ENCODE assay signal across 26 cellular contexts in the genomic region with DNA sequence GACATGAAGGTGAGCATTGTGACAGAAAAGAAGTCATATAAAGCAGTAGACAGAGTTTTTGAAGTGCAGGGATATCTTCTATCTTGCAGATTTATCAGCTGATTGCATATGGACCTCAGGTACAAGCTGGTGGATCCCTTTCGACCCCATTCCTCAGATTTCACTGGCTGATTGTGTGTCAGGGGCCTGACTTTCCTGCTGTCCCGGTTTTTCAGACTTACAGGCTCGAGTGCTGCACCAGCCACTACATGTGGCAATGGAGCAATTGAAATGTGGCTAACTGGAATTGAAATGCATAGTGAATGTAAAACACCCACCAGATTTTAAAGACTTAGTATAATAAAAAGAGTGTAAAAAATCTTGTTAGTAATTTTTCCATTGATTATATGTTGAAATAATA. TPM values are rescaled to one million over a fixed set of nuclear protein-coding genes. Genes with fewer than 3 reads are reported as not detected.
A peak's percentile ranks its signal among the peaks of the same experiment; 100 is the strongest.
DNase-seq lines count a peak whose midpoint lies in the region; TF ChIP-seq lines count a peak whose summit lies in the region.
"Had no signal": no experiment of that assay in that cellular context is flagged by ENCODE, and none has a peak within 500 bp of the region (broad histone marks: within the 10 kb centered on the region; RNA-seq: fewer than 3 reads in every experiment).

No MANE protein-coding gene starts in this region.

- H3K4me2 ChIP-seq in mammary epithelial cell (ENCODE audit: insufficient read depth, low read depth, low read length) = no peak overlapping the region
- H3K4me2 ChIP-seq in osteoblast (ENCODE audit: insufficient read depth, low read length) = no peak overlapping the region
- H3K4me2 ChIP-seq: BLaER1 treated with 17β-estradiol and CSF1 and Interleukin-3, amounts not matched to agents 10 nM and 100 nM; KMS-11; neural progenitor cell had no signal

- H3K27me3 ChIP-seq in Caco-2 (replicated peaks; ENCODE audit: control insufficient read depth, insufficient read depth, low read length) = no peaks in the 10 kb centered on the region
- no peaks in the 10 kb centered on the region for H3K27me3 ChIP-seq in mammary epithelial cell (ENCODE audit: insufficient read depth, low read length)
- no peaks in the 10 kb centered on the region for H3K27me3 ChIP-seq in osteoblast (ENCODE audit: insufficient read depth, low read length)
- H3K27me3 ChIP-seq: BLaER1 treated with 17β-estradiol and CSF1 and Interleukin-3, amounts not matched to agents 10 nM and 100 nM; gastroesophageal sphincter; neural progenitor cell; right atrium auricular region; spleen had no signal

- H3K4me3 ChIP-seq in Caco-2 (ENCODE audit: low read depth, low read length) = no peak overlapping the region
- no peak overlapping the region for H3K4me3 ChIP-seq in mammary epithelial cell (replicated peaks in 1 of 3; ENCODE audit: insufficient read depth in 1 of 3, low read depth in 2 of 3, low read length in 3 of 3)
- H3K4me3 ChIP-seq in osteoblast (ENCODE audit: insufficient read depth, low read length) = no peak overlapping the region
- H3K4me3 ChIP-seq: BLaER1 treated with 17β-estradiol and CSF1 and Interleukin-3, amounts not matched to agents 10 nM and 100 nM; gastroesophageal sphincter; neural progenitor cell; right atrium auricular region; spleen had no signal

- POLR2A ChIA-PET in Caco-2 (lab: Charles Lee) = no interaction called here

- peak overlapping the region; percentile 70 for H3K27ac ChIP-seq in mammary epithelial cell (ENCODE audit: insufficient read depth, low read depth, low read length)
- peak overlapping the region; percentile 84 for H3K27ac ChIP-seq in osteoblast (ENCODE audit: low read depth, low read length)
- H3K27ac ChIP-seq: BLaER1 treated with 17β-estradiol and CSF1 and Interleukin-3, amounts not matched to agents 10 nM and 100 nM; KMS-11; neural progenitor cell; right atrium auricular region had no signal

- H3K27me3 Mint-ChIP-seq in Caco-2 (ENCODE audit: insufficient read depth, unreplicated experiment) = no peaks in the 10 kb centered on the region
- no peaks in the 10 kb centered on the region; the same call in 1 of the 2 replicates for H3K27me3 Mint-ChIP-seq in HFFc6 (ENCODE audit: insufficient read depth)

- intact Hi-C loops in Caco-2 (cut with micrococcal nuclease; ENCODE audit: unreplicated experiment) = no loop called here
- intact Hi-C loops in mammary epithelial cell (cut with micrococcal nuclease) = loop anchor here (1.0 to 2.0 kb wide), 2 partner anchors 26 to 32 kb away; no protein-coding TSS in a partner anchor

- H3K9ac ChIP-seq in mammary epithelial cell (ENCODE audit: insufficient read depth, low read length) = no peak overlapping the region
- H3K9ac ChIP-seq: BLaER1 treated with 17β-estradiol and CSF1 and Interleukin-3, amounts not matched to agents 10 nM and 100 nM; KMS-11; neural progenitor cell had no signal

- H3K36me3 ChIP-seq in Caco-2 (ENCODE audit: control insufficient read depth, insufficient read depth, low read length) (no peaks in the 10 kb centered on the region), mammary epithelial cell (ENCODE audit: insufficient read depth, low read length) (peaks cover 1% of the 10 kb centered on the region), osteoblast (ENCODE audit: insufficient read depth, low read length) (peaks cover 41% of the 10 kb centered on the region)
- H3K36me3 ChIP-seq: BLaER1 treated with 17β-estradiol and CSF1 and Interleukin-3, amounts not matched to agents 10 nM and 100 nM; gastroesophageal sphincter; neural progenitor cell; right atrium auricular region; spleen had no signal

- H3K9me3 ChIP-seq in Caco-2 (no peaks in the 10 kb centered on the region), mammary epithelial cell (replicated peaks; ENCODE audit: insufficient read depth, low read length) (no peaks in the 10 kb centered on the region), osteoblast (ENCODE audit: low read depth, low read length) (no peaks in the 10 kb centered on the region)
- H3K9me3 ChIP-seq: BLaER1 treated with 17β-estradiol and CSF1 and Interleukin-3, amounts not matched to agents 10 nM and 100 nM; gastroesophageal sphincter; right atrium auricular region; spleen had no signal

- BruUV-seq in Caco-2 (replicated peaks; lab: Mats Ljungman, UMichigan) = no TSS peak
- BruUV-seq in mammary epithelial cell (replicated peaks; lab: Mats Ljungman, UMichigan) = no TSS peak

- no peaks in the 10 kb centered on the region for H4K20me1 ChIP-seq in mammary epithelial cell (ENCODE audit: insufficient read depth, low read length)
- peaks cover 12% of the 10 kb centered on the region for H4K20me1 ChIP-seq in osteoblast (ENCODE audit: insufficient read depth, low read length)
- H4K20me1 ChIP-seq: BLaER1 treated with 17β-estradiol and CSF1 and Interleukin-3, amounts not matched to agents 10 nM and 100 nM had no signal

- TF ChIP-seq CTCF in Caco-2 (IDR thresholded peaks at IDR 0.05; ENCODE audit: insufficient read depth in 1 of 2, low read depth in 1 of 2, low read length in 1 of 2, severe bottlenecking in 1 of 2, unreplicated experiment in 1 of 2) = no peak
- TF ChIP-seq CTCF in HFFc6 (IDR thresholded peaks at IDR 0.05) = no peak
- TF ChIP-seq CTCF in mammary epithelial cell (conservative IDR thresholded peaks at IDR 0.05 in 1 of 2, IDR thresholded peaks at IDR 0.05 in 1 of 2; ENCODE audit: extremely low read depth in 1 of 2, insufficient read depth in 1 of 2, low read depth in 1 of 2, low read length in 2 of 2) = no peak
- TF ChIP-seq CTCF in osteoblast (IDR thresholded peaks at IDR 0.05; ENCODE audit: extremely low read depth, low read depth, low read length) = no peak

- no peak overlapping the region for H2AFZ ChIP-seq in mammary epithelial cell (ENCODE audit: low read depth, low read length)
- H2AFZ ChIP-seq in osteoblast (ENCODE audit: low read length) = no peak overlapping the region
- H2AFZ ChIP-seq: neural progenitor cell had no signal

- H3K79me2 ChIP-seq in mammary epithelial cell (ENCODE audit: insufficient read depth, low read length) = peaks cover 41% of the 10 kb centered on the region
- peaks cover 81% of the 10 kb centered on the region for H3K79me2 ChIP-seq in osteoblast (ENCODE audit: insufficient read depth, low read length)

- H3K4me1 Mint-ChIP-seq in Caco-2 (ENCODE audit: low read depth, unreplicated experiment) (no peaks in the 10 kb centered on the region), HFFc6 (ENCODE audit: low read depth) (peaks cover 49% of the 10 kb centered on the region)
- H3K4me1 Mint-ChIP-seq: activated B cell treated with CpG ODN at 0.5 μM for 24 hours; activated CD4-positive, alpha-beta T cell treated with anti-CD3 and anti-CD28 coated beads, Interleukin-2, amount 10 ng/mL, durations not matched to agents 7 days and 5 days had no signal

- H3K4me1 ChIP-seq in Caco-2 = no peaks in the 10 kb centered on the region
- peaks cover 12% of the 10 kb centered on the region for H3K4me1 ChIP-seq in mammary epithelial cell (ENCODE audit: insufficient read depth, low read length)
- H3K4me1 ChIP-seq in osteoblast (ENCODE audit: insufficient read depth, low read length) = peaks cover 23% of the 10 kb centered on the region
- H3K4me1 ChIP-seq: BLaER1 treated with 17β-estradiol and CSF1 and Interleukin-3, amounts not matched to agents 10 nM and 100 nM; neural progenitor cell; right atrium auricular region had no signal

- H3K9me3 Mint-ChIP-seq in Caco-2 (ENCODE audit: unreplicated experiment) = no peaks in the 10 kb centered on the region
- no peaks in the 10 kb centered on the region for H3K9me3 Mint-ChIP-seq in HFFc6
- H3K9me3 Mint-ChIP-seq: activated B cell treated with CpG ODN at 0.5 μM for 24 hours; activated CD4-positive, alpha-beta T cell treated with anti-CD3 and anti-CD28 coated beads, Interleukin-2, amount 10 ng/mL, durations not matched to agents 7 days and 5 days; activated naive CD4-positive, alpha-beta T cell treated with anti-CD3 and anti-CD28 coated beads, Interleukin-2, amount 50 U/mL, for 72 hours had no signal

- H3K27ac Mint-ChIP-seq in Caco-2 (ENCODE audit: unreplicated experiment) (no peak overlapping the region), HFFc6 (peak overlapping the region; percentile 67; the same call in 1 of the 2 replicates)
- H3K27ac Mint-ChIP-seq: activated B cell treated with CpG ODN at 0.5 μM for 24 hours; activated CD4-positive, alpha-beta T cell treated with anti-CD3 and anti-CD28 coated beads, Interleukin-2, amount 10 ng/mL, durations not matched to agents 7 days and 5 days; activated naive CD4-positive, alpha-beta T cell treated with anti-CD3 and anti-CD28 coated beads, Interleukin-2, amount 50 U/mL, for 72 hours; neural progenitor cell had no signal

- in situ Hi-C loops in mammary epithelial cell (cut with MboI; ENCODE audit: low sequenced_read_pairs in 2 of 2) = no loop called here

- DNase-seq in Caco-2 (peak; percentile 42 to 51), HFFc6 (no peak), mammary epithelial cell (no peak), osteoblast (ENCODE audit: insufficient read length, low spot score, missing footprints) (no peak), NCI-H2081 (lab: John Stamatoyannopoulos, UW) (no peak), NCI-H1105 (lab: John Stamatoyannopoulos, UW) (no peak), CD1c-positive myeloid dendritic cell (ENCODE audit: extremely low spot score) (no peak)
- DNase-seq: activated B cell treated with CpG ODN at 0.5 μM for 24 hours; activated CD4-positive, alpha-beta T cell treated with anti-CD3 and anti-CD28 coated beads, Interleukin-2, amount 10 ng/mL, durations not matched to agents 7 days and 5 days; anterior cingulate cortex; hippocampal formation; MM.1S; NCI-H1417; NCI-H2029 treated with DMSO at 0.1 percent for 48 hours; posterior cingulate gyrus; spleen; stimulated activated CD4-positive, alpha-beta T cell treated with anti-CD3 and anti-CD28 coated beads, Interleukin-2, amount 100 ng/mL, for 24 hours; stimulated activated naive CD8-positive, alpha-beta T cell treated with anti-CD3 and anti-CD28 coated beads, Interleukin-15, Interleukin-2, amounts not matched to agents 100 U/mL and 50 U/mL, for 24 hours had no signal

- H3K36me3 Mint-ChIP-seq in Caco-2 (ENCODE audit: insufficient read depth, unreplicated experiment) (no peaks in the 10 kb centered on the region), HFFc6 (ENCODE audit: low read depth) (peaks cover 33% of the 10 kb centered on the region)
- H3K36me3 Mint-ChIP-seq: activated naive CD4-positive, alpha-beta T cell treated with anti-CD3 and anti-CD28 coated beads, Interleukin-2, amount 50 U/mL, for 72 hours; neural progenitor cell had no signal

- dilution Hi-C loops in mammary epithelial cell (cut with HindIII; ENCODE audit: low sequenced_read_pairs) = no loop called here

- no peak overlapping the region for H3K4me3 Mint-ChIP-seq in Caco-2 (ENCODE audit: unreplicated experiment)
- no peak overlapping the region for H3K4me3 Mint-ChIP-seq in HFFc6
- H3K4me3 Mint-ChIP-seq: activated B cell treated with CpG ODN at 0.5 μM for 24 hours; activated CD4-positive, alpha-beta T cell treated with anti-CD3 and anti-CD28 coated beads, Interleukin-2, amount 10 ng/mL, durations not matched to agents 7 days and 5 days; neural progenitor cell had no signal

- 90% methylated on average over 3 of the region's 3 CpGs for WGBS in mammary epithelial cell (ENCODE audit: low coverage, missing lambda C conversion rate)

- CTCF ChIA-PET in Caco-2 (lab: Charles Lee) = interaction anchor here (1.2 kb wide), 1 partner anchor 102 kb away, joined by 5 read pairs; no protein-coding TSS in a partner anchor
- CTCF ChIA-PET in mammary epithelial cell (lab: Charles Lee; ENCODE audit: low non-redundant PET) = no interaction called here

RNA-seq across cellular contexts. Expression of gene CLMP, which starts 50.3 kb away (rescaled TPM):
- total RNA-seq in Caco-2 (2022) (44.0 and 58.9 TPM in 2 replicates), mammary epithelial cell (100 to 1,000 TPM; 110 to 175 TPM), osteoblast (174 and 210 TPM in 2 replicates)
- 100 to 1,000 TPM; 126 to 201 (median 138) TPM for total RNA-seq in HFFc6 (2021; fragmentation: NEBNext Ultra II Directional; extraction: Animal tissue kit (Norgen Biotek cat#: 25700))
- 95.5 TPM for polyA plus RNA-seq in mammary epithelial cell
- polyA minus RNA-seq in mammary epithelial cell = 121 TPM
- total RNA-seq: activated B cell treated with CpG ODN at 0.5 μM for 24 hours; activated CD8-positive, alpha-beta memory T cell treated with anti-CD3 and anti-CD28 coated beads for 36 hours; lung microvascular endothelial cell had no signal

Comparison
In these comparisons a context has a peak if more than half of its experiments do, and no peak if none do; other contexts are left out.
1. DNase-seq: peak in Caco-2 (2 of 2); none in HFFc6 (single experiment), mammary epithelial cell (single experiment), osteoblast (single experiment), NCI-H2081 (0 of 2), NCI-H1105 (single experiment) and CD1c-positive myeloid dendritic cell (single experiment).